8 cellular contexts compared by ENCODE assay signal in the genomic region with DNA sequence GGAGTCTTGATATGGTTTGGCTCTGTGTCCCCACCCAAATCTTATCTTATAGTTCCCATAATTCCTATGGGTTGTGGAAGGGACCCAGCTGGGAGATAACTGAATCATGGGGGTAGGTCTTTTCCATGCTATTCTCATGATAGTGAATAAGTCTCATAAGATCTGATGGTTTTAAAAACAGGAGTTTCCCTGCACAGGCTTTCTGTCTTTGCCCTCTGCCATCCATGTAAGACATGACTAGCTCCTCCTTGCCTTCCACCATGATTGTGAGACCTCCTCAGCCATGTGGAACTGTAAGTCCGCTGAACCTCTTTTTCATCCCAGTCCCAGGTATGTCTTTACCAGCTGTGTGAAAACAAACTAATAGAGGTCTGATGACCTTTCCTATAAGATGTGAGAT. TPM values are rescaled to one million over a fixed set of nuclear protein-coding genes. Genes with fewer than 3 reads are reported as not detected.
DNase-seq lines count a peak whose midpoint lies in the region; ATAC-seq and TF ChIP-seq lines count a peak whose summit lies in the region.
"Not testable (repeated sequence)": the region's sequence is repeated elsewhere in the genome, so short reads cannot be mapped to it uniquely, and the experiment has no call there.
"Had no signal": no experiment of that assay in that cellular context is flagged by ENCODE, and none has a peak within 500 bp of the region (broad histone marks: within the 10 kb centered on the region; RNA-seq: fewer than 3 reads in every experiment).

No MANE protein-coding gene starts in this region.

- H3K4me3 ChIP-seq in BLaER1 treated with 17β-estradiol and CSF1 and Interleukin-3, amounts not matched to agents 10 nM and 100 nM = not testable (repeated sequence)
- H3K4me3 ChIP-seq in DND-41 (ENCODE audit: low read depth in 1 of 2, low read length in 2 of 2) = 0 out of 4 replicates have a peak overlapping the region, but pooled peaks of 1 of the 2 experiments have one; percentile 33

- not testable (repeated sequence) for H2AFZ ChIP-seq in DND-41 (ENCODE audit: low read depth, low read length)

- H4K20me1 ChIP-seq in BLaER1 treated with 17β-estradiol and CSF1 and Interleukin-3, amounts not matched to agents 10 nM and 100 nM; DND-41 (ENCODE audit: insufficient read depth, low read length): not testable (repeated sequence)

- H3K27ac Mint-ChIP-seq in activated CD8-positive, alpha-beta T cell treated with anti-CD3 and anti-CD28 coated beads for 36 hours = peak overlapping the region; percentile 46
- peak overlapping the region; percentile 61 for H3K27ac Mint-ChIP-seq in activated naive CD8-positive, alpha-beta T cell
- H3K27ac Mint-ChIP-seq in naive thymus-derived CD8-positive, alpha-beta T cell = peak overlapping the region; percentile 53 to 90 (median 84)
- H3K27ac Mint-ChIP-seq in stimulated activated effector memory CD8-positive, alpha-beta T cell treated with anti-CD3 and anti-CD28 coated beads, Interleukin-12 subunit alpha, Interleukin-12 subunit beta, amount 100 ng/mL, for 72 hours = peak overlapping the region; percentile 32

- not testable (repeated sequence) for H3K9ac ChIP-seq in BLaER1 treated with 17β-estradiol and CSF1 and Interleukin-3, amounts not matched to agents 10 nM and 100 nM; DND-41 (ENCODE audit: low read depth, low read length)

- peaks cover 41% of the 10 kb centered on the region for H3K4me1 Mint-ChIP-seq in activated CD8-positive, alpha-beta T cell treated with anti-CD3 and anti-CD28 coated beads for 36 hours (ENCODE audit: low read depth)
- H3K4me1 Mint-ChIP-seq in activated naive CD8-positive, alpha-beta T cell (ENCODE audit: low read depth) = peaks cover 42% of the 10 kb centered on the region
- H3K4me1 Mint-ChIP-seq in naive thymus-derived CD8-positive, alpha-beta T cell = peaks cover 19 to 52% (median 47%) of the 10 kb centered on the region in 4 donors
- peaks cover 38% of the 10 kb centered on the region for H3K4me1 Mint-ChIP-seq in stimulated activated effector memory CD8-positive, alpha-beta T cell treated with anti-CD3 and anti-CD28 coated beads, Interleukin-12 subunit alpha, Interleukin-12 subunit beta, amount 100 ng/mL, for 72 hours

- H3K4me1 ChIP-seq in BLaER1 treated with 17β-estradiol and CSF1 and Interleukin-3, amounts not matched to agents 10 nM and 100 nM = peaks cover 5 to 16% (median 12%) of the 10 kb centered on the region in 10 experiments; a peak in 19 of 20 replicates
- H3K4me1 ChIP-seq in DND-41 (ENCODE audit: insufficient read depth, low read length) = peaks cover 22% of the 10 kb centered on the region

- POLR2A ChIA-PET in activated CD8-positive, alpha-beta T cell treated with anti-CD3 and anti-CD28 coated beads for 36 hours (lab: Charles Lee) = interaction anchor here (0.6 to 1.9 kb wide), 2 partner anchors 14 to 133 kb away, joined by 3 to 11 read pairs; a partner anchor contains a TSS
- POLR2A ChIA-PET in naive thymus-derived CD8-positive, alpha-beta T cell (lab: Charles Lee) = interaction anchor here (6.5 kb wide), 1 partner anchor 13 kb away, joined by 74 read pairs; a partner anchor contains a TSS

- intact Hi-C loops in activated CD8-positive, alpha-beta T cell treated with anti-CD3 and anti-CD28 coated beads for 36 hours (cut with micrococcal nuclease) = not testable (repeated sequence)

- H3K36me3 ChIP-seq in BLaER1 treated with 17β-estradiol and CSF1 and Interleukin-3, amounts not matched to agents 10 nM and 100 nM = peaks cover 0 to 42% (median 27%) of the 10 kb centered on the region in 11 experiments; a peak in 18 of 22 replicates
- H3K36me3 ChIP-seq in DND-41 (ENCODE audit: insufficient read depth, low read length) = not testable (repeated sequence)

- H3K9me3 Mint-ChIP-seq in activated CD8-positive, alpha-beta T cell treated with anti-CD3 and anti-CD28 coated beads for 36 hours; activated naive CD8-positive, alpha-beta T cell (ENCODE audit: low read depth); naive thymus-derived CD8-positive, alpha-beta T cell; stimulated activated effector memory CD8-positive, alpha-beta T cell treated with anti-CD3 and anti-CD28 coated beads, Interleukin-12 subunit alpha, Interleukin-12 subunit beta, amount 100 ng/mL, for 72 hours: not testable (repeated sequence)

- H3K27me3 ChIP-seq in BLaER1 treated with 17β-estradiol and CSF1 and Interleukin-3, amounts not matched to agents 10 nM and 100 nM; DND-41 (ENCODE audit: insufficient read depth, low read length, poor library complexity): not testable (repeated sequence)

- not testable (repeated sequence) for H3K27me3 Mint-ChIP-seq in activated CD8-positive, alpha-beta T cell treated with anti-CD3 and anti-CD28 coated beads for 36 hours; activated naive CD8-positive, alpha-beta T cell; naive thymus-derived CD8-positive, alpha-beta T cell

- not testable (repeated sequence) for H3K4me3 Mint-ChIP-seq in activated CD8-positive, alpha-beta T cell treated with anti-CD3 and anti-CD28 coated beads for 36 hours
- peak overlapping the region; percentile 39 for H3K4me3 Mint-ChIP-seq in activated naive CD8-positive, alpha-beta T cell
- H3K4me3 Mint-ChIP-seq in naive thymus-derived CD8-positive, alpha-beta T cell = peak overlapping the region in 5 of 10 donors; percentile 3 to 59 (median 45)
- peak overlapping the region; percentile 1 for H3K4me3 Mint-ChIP-seq in stimulated activated effector memory CD8-positive, alpha-beta T cell treated with anti-CD3 and anti-CD28 coated beads, Interleukin-12 subunit alpha, Interleukin-12 subunit beta, amount 100 ng/mL, for 72 hours

- H3K79me2 ChIP-seq in DND-41 (ENCODE audit: insufficient read depth, low read length) = not testable (repeated sequence)

- peak overlapping the region in 9 of 11 experiments; percentile 10 to 56 (median 37); a peak in 8 of 22 replicates for H3K4me2 ChIP-seq in BLaER1 treated with 17β-estradiol and CSF1 and Interleukin-3, amounts not matched to agents 10 nM and 100 nM
- peak overlapping the region; percentile 14; the same call in 1 of the 2 replicates for H3K4me2 ChIP-seq in DND-41 (ENCODE audit: insufficient read depth, low read length)

- peaks cover 15 to 21% (median 18%) of the 10 kb centered on the region in 11 experiments for H3K9me3 ChIP-seq in BLaER1 treated with 17β-estradiol and CSF1 and Interleukin-3, amounts not matched to agents 10 nM and 100 nM (replicated peaks in 1 of 11)
- H3K9me3 ChIP-seq in DND-41 (ENCODE audit: insufficient read depth, low read length, severe bottlenecking) = not testable (repeated sequence)

- not testable (repeated sequence) for TF ChIP-seq CTCF in DND-41 (IDR thresholded peaks at IDR 0.05; ENCODE audit: borderline replicate concordance, extremely low read depth, low read length, poor library complexity, severe bottlenecking); activated CD8-positive, alpha-beta T cell treated with anti-CD3 and anti-CD28 coated beads for 36 hours (IDR thresholded peaks at IDR 0.05)

- not testable (repeated sequence) for H3K36me3 Mint-ChIP-seq in activated CD8-positive, alpha-beta T cell treated with anti-CD3 and anti-CD28 coated beads for 36 hours (ENCODE audit: low read depth); activated naive CD8-positive, alpha-beta T cell; naive thymus-derived CD8-positive, alpha-beta T cell; stimulated activated effector memory CD8-positive, alpha-beta T cell treated with anti-CD3 and anti-CD28 coated beads, Interleukin-12 subunit alpha, Interleukin-12 subunit beta, amount 100 ng/mL, for 72 hours

- CTCF ChIA-PET in activated CD8-positive, alpha-beta T cell treated with anti-CD3 and anti-CD28 coated beads for 36 hours (lab: Charles Lee) = interaction anchor here (1.0 kb wide), 2 partner anchors 15 to 37 kb away, joined by 3 to 4 read pairs; a partner anchor contains a TSS

- not testable (repeated sequence) for ATAC-seq in DND-41 (ENCODE audit: insufficient read depth, low read depth); activated CD8-positive, alpha-beta T cell treated with anti-CD3 and anti-CD28 coated beads for 36 hours; naive thymus-derived CD8-positive, alpha-beta T cell; stimulated activated effector memory CD8-positive, alpha-beta T cell treated with anti-CD3 and anti-CD28 coated beads, Interleukin-12 subunit alpha, Interleukin-12 subunit beta, amount 100 ng/mL, for 72 hours

- H3K27ac ChIP-seq in BLaER1 treated with 17β-estradiol and CSF1 and Interleukin-3, amounts not matched to agents 10 nM and 100 nM; DND-41 (ENCODE audit: low read length): not testable (repeated sequence)
- H3K27ac ChIP-seq in caudate nucleus (ENCODE audit: low read depth, low read length) = peak overlapping the region; percentile 21

- DNase-seq in DND-41; activated CD8-positive, alpha-beta T cell treated with anti-CD3 and anti-CD28 coated beads for 36 hours; caudate nucleus (lab: John Stamatoyannopoulos, UW); naive thymus-derived CD8-positive, alpha-beta T cell; stimulated activated effector memory CD8-positive, alpha-beta T cell treated with anti-CD3 and anti-CD28 coated beads, Interleukin-12 subunit alpha, Interleukin-12 subunit beta, amount 100 ng/mL, for 72 hours (ENCODE audit: low spot score in 2 of 2): not testable (repeated sequence)

RNA-seq across cellular contexts. Expression of a gene that starts 13.9 kb away (rescaled TPM):
- 100 to 1,000 TPM; 185 to 197 TPM for total RNA-seq in activated CD8-positive, alpha-beta T cell treated with anti-CD3 and anti-CD28 coated beads for 36 hours
- 100 to 1,000 TPM; 172 to 190 TPM for total RNA-seq in naive thymus-derived CD8-positive, alpha-beta T cell
- 100 to 1,000 TPM; 116 to 125 (median 121) TPM for polyA plus RNA-seq in naive thymus-derived CD8-positive, alpha-beta T cell

RNA-seq across cellular contexts. Expression of a gene that starts 37.3 kb away (rescaled TPM):
- 10 to 100 TPM; 50.5 to 52.0 TPM for total RNA-seq in activated CD8-positive, alpha-beta T cell treated with anti-CD3 and anti-CD28 coated beads for 36 hours
- 10 to 100 TPM; 32.3 to 36.6 TPM for total RNA-seq in naive thymus-derived CD8-positive, alpha-beta T cell
- 10 to 100 TPM; 22.0 to 26.5 (median 24.4) TPM for polyA plus RNA-seq in naive thymus-derived CD8-positive, alpha-beta T cell

RNA-seq across cellular contexts. Expression of a gene that starts 56.8 kb away (rescaled TPM):
- 1 to 10 TPM in 1 of 2 experiments, under 1 TPM in 1; 0.83 to 1.0 TPM for total RNA-seq in activated CD8-positive, alpha-beta T cell treated with anti-CD3 and anti-CD28 coated beads for 36 hours
- 1 to 10 TPM in 1 of 2 experiments, under 1 TPM in 1; 0.82 to 1.0 TPM for total RNA-seq in naive thymus-derived CD8-positive, alpha-beta T cell
- 1 to 10 TPM in 1 of 3 donors, under 1 TPM in 2; 0.20 to 1.0 (median 0.58) TPM for polyA plus RNA-seq in naive thymus-derived CD8-positive, alpha-beta T cell
- total RNA-seq: HT1080 had no signal

Comparison
In these comparisons a context has a peak if more than half of its experiments do, and no peak if none do; other contexts are left out.
1. H3K27ac Mint-ChIP-seq: peak in every context shown above with its lines; median percentile 84 in naive thymus-derived CD8-positive, alpha-beta T cell; 61 in activated naive CD8-positive, alpha-beta T cell; 46 in activated CD8-positive, alpha-beta T cell treated with anti-CD3 and anti-CD28 coated beads for 36 hours; 32 in stimulated activated effector memory CD8-positive, alpha-beta T cell treated with anti-CD3 and anti-CD28 coated beads, Interleukin-12 subunit alpha, Interleukin-12 subunit beta, amount 100 ng/mL, for 72 hours.